ENCODE assay signal across 8 cellular contexts in genomic region chr2:190533968-190534309, GRCh38. TPM values are rescaled to one million over a fixed set of nuclear protein-coding genes. Genes with fewer than 3 reads are reported as not detected.
DNase-seq lines count a peak whose midpoint lies in the region; ATAC-seq and TF ChIP-seq lines count a peak whose summit lies in the region.

No MANE protein-coding gene starts in this region.

- H3K27me3 Mint-ChIP-seq in stimulated activated naive CD8-positive, alpha-beta T cell treated with anti-CD3 and anti-CD28 coated beads, Interleukin-15, Interleukin-2, amounts not matched to agents 100 ng/mL and 50 ng/mL, for 24 hours, result no peaks in the 10 kb centered on the region

- no peaks in the 10 kb centered on the region for H3K27me3 ChIP-seq in breast epithelium

- peak overlapping the region; percentile 67 for H3K4me3 ChIP-seq in GM12875 (ENCODE audit: low read depth, low read length)
- H3K4me3 ChIP-seq in breast epithelium, result peak overlapping the region; percentile 61 to 81 (median 66)

- intact Hi-C loops in breast epithelium (cut with DNase I; ENCODE audit: low total_unique reads), result loop anchor here (5.0 kb wide), 1 partner anchor 123 kb away; no protein-coding TSS in a partner anchor

- peaks cover 0 to 12% of the 10 kb centered on the region in 2 donors for H3K9me3 ChIP-seq in breast epithelium

- H3K4me1 Mint-ChIP-seq in stimulated activated naive CD8-positive, alpha-beta T cell treated with anti-CD3 and anti-CD28 coated beads, Interleukin-15, Interleukin-2, amounts not matched to agents 100 ng/mL and 50 ng/mL, for 24 hours (ENCODE audit: low read depth), result peaks cover 68% of the 10 kb centered on the region

- H3K9me3 Mint-ChIP-seq in stimulated activated naive CD8-positive, alpha-beta T cell treated with anti-CD3 and anti-CD28 coated beads, Interleukin-15, Interleukin-2, amounts not matched to agents 100 ng/mL and 50 ng/mL, for 24 hours, result peaks cover 19% of the 10 kb centered on the region

- TF ChIP-seq CTCF in GM12875 (IDR thresholded peaks at IDR 0.05; ENCODE audit: borderline replicate concordance, insufficient read depth, low read depth, low read length) (no peak), breast epithelium (IDR thresholded peaks at IDR 0.05) (no peak)

- DNase-seq in T-helper 1 cell (peak; percentile 10 to 84 (median 33)), breast epithelium (ENCODE audit: low spot score in 2 of 2) (no peak), medulla oblongata (ENCODE audit: extremely low spot score) (peak; percentile 38), NCI-H1417 treated with DMSO at 0.1 percent for 48 hours (lab: John Stamatoyannopoulos, UW) (no peak), dermis blood vessel endothelial cell (no peak)

- ATAC-seq in HG02870 (IDR thresholded peaks at IDR 0.05; ENCODE audit: unreplicated experiment), result peak; percentile 15

- TF ChIP-seq POLR2A in breast epithelium (IDR thresholded peaks at IDR 0.05), result no peak

- H3K27ac Mint-ChIP-seq in stimulated activated naive CD8-positive, alpha-beta T cell treated with anti-CD3 and anti-CD28 coated beads, Interleukin-15, Interleukin-2, amounts not matched to agents 100 ng/mL and 50 ng/mL, for 24 hours, result peak overlapping the region; percentile 99

- H3K36me3 ChIP-seq in breast epithelium, result no peaks in the 10 kb centered on the region

- H3K27ac ChIP-seq in breast epithelium, result peak overlapping the region; percentile 93 to 98

- peaks cover 32% of the 10 kb centered on the region for H3K36me3 Mint-ChIP-seq in stimulated activated naive CD8-positive, alpha-beta T cell treated with anti-CD3 and anti-CD28 coated beads, Interleukin-15, Interleukin-2, amounts not matched to agents 100 ng/mL and 50 ng/mL, for 24 hours (ENCODE audit: low read depth)

- H3K4me3 Mint-ChIP-seq in stimulated activated naive CD8-positive, alpha-beta T cell treated with anti-CD3 and anti-CD28 coated beads, Interleukin-15, Interleukin-2, amounts not matched to agents 100 ng/mL and 50 ng/mL, for 24 hours, result peak overlapping the region; percentile 96

- H3K4me1 ChIP-seq in breast epithelium, result no peaks in the 10 kb centered on the region

RNA-seq across cellular contexts. Expression of gene NEMP2, which starts 0.6 kb away (rescaled TPM):
- total RNA-seq in breast epithelium (1 to 10 TPM; 4.5 to 6.6 (median 5.2) TPM), dermis blood vessel endothelial cell (4.1 and 4.3 TPM in 2 replicates)

Comparison
In these comparisons a context has a peak if more than half of its experiments do, and no peak if none do; other contexts are left out.
1. DNase-seq: peak in T-helper 1 cell (5 of 5) and medulla oblongata (single experiment); none in breast epithelium (0 of 2), NCI-H1417 treated with DMSO at 0.1 percent for 48 hours (single experiment) and dermis blood vessel endothelial cell (single experiment).